3 cellular contexts compared by ENCODE assay signal in the genomic region with DNA sequence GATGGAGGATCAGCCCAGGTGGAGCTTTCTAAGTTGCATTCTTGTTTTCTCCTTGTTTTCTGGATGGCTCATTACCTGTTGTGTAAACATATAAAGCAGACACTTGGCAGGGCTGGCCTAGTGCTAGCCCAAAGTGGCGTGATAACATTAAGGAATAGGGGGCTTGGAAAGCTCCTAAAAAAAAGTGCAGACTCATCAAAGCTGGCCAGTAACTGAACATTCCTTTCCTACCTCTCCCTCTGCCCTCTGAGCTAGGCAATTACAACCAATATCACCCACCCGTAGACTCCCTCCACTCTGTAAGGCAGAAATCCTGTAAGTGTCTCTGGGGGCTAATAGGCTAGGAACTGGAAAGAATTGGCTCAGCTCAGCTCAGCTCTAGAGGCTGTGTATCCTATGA.
TF ChIP-seq lines count a peak whose summit lies in the region.

No MANE protein-coding gene starts in this region.

TF ChIP-seq in A549, 52 proteins besides CTCF, POLR2A, EP300 and RAD21:
- peak; percentile 45 for TF ChIP-seq MAFK (IDR thresholded peaks at IDR 0.05; ENCODE audit: partially characterized antibody)

TF ChIP-seq in IMR-90, 13 proteins besides CTCF, POLR2A, EP300 and RAD21:
- 0 out of 2 replicates have a peak, but pooled peaks have one; percentile 8 for TF ChIP-seq MAFK (IDR thresholded peaks at IDR 0.05; ENCODE audit: low read depth, low read length)

TF ChIP-seq in K562, 482 proteins besides CTCF, POLR2A, EP300 and RAD21:
- TF ChIP-seq C11orf30 (IDR thresholded peaks at IDR 0.05; ENCODE audit: low read depth) (peak; percentile 65; the same call in 1 of the 2 replicates), MAFK (IDR thresholded peaks at IDR 0.05; ENCODE audit: low read length) (0 out of 2 replicates have a peak, but pooled peaks have one; percentile 25), ZNF316 (IDR thresholded peaks at IDR 0.05) (peak; percentile 67), MAFG (tag; conservative IDR thresholded peaks at IDR 0.05) (peak; percentile 50; the same call in 1 of the 2 replicates), MAFF (IDR thresholded peaks at IDR 0.05; ENCODE audit: low read length) (0 out of 2 replicates have a peak, but pooled peaks have one; percentile 7)
